Comparison of ENCODE assay signal across 10 cellular contexts in genomic region chrX:65644621-65645287, GRCh38. TPM values are rescaled to one million over a fixed set of nuclear protein-coding genes. Genes with fewer than 3 reads are reported as not detected.
DNase-seq lines count a peak whose midpoint lies in the region; ATAC-seq and TF ChIP-seq lines count a peak whose summit lies in the region.
"Had no signal": no experiment of that assay in that cellular context is flagged by ENCODE, and none has a peak within 500 bp of the region (broad histone marks: within the 10 kb centered on the region; RNA-seq: fewer than 3 reads in every experiment).

No MANE protein-coding gene starts in this region.

- H3K36me3 Mint-ChIP-seq in activated T-cell treated with anti-CD3 and anti-CD28 coated beads, Interleukin-2, amount 50 U/mL, for 24 hours (ENCODE audit: low read depth): no peaks in the 10 kb centered on the region
- no peaks in the 10 kb centered on the region for H3K36me3 Mint-ChIP-seq in stimulated activated naive CD8-positive, alpha-beta T cell treated with anti-CD3 and anti-CD28 coated beads, Interleukin-15, Interleukin-2, amounts not matched to agents 100 ng/mL and 50 ng/mL, for 24 hours (ENCODE audit: low read depth)
- H3K36me3 Mint-ChIP-seq in type B pancreatic cell: no peaks in the 10 kb centered on the region

- no peak for DNase-seq in activated T-cell treated with anti-CD3 and anti-CD28 coated beads, Interleukin-2, amount 50 U/mL, for 24 hours
- DNase-seq in activated T-cell treated with anti-CD3 and anti-CD28 coated beads, Interleukin-2, amount 50 U/mL, for 1 hour: no peak
- peak in 45 of 58 donors; percentile 0 to 72 (median 12) for DNase-seq in anterior cingulate cortex (lab: John Stamatoyannopoulos, UW)
- DNase-seq in iPS-NIHi11 (ENCODE audit: low spot score): peak; percentile 36
- DNase-seq in type B pancreatic cell (ENCODE audit: extremely low spot score, unreplicated experiment): no peak
- DNase-seq: DND-41 had no signal

- no peaks in the 10 kb centered on the region for H3K9me3 Mint-ChIP-seq in activated T-cell treated with anti-CD3 and anti-CD28 coated beads, Interleukin-2, amount 50 U/mL, for 24 hours
- no peaks in the 10 kb centered on the region for H3K9me3 Mint-ChIP-seq in stimulated activated naive CD8-positive, alpha-beta T cell treated with anti-CD3 and anti-CD28 coated beads, Interleukin-15, Interleukin-2, amounts not matched to agents 100 ng/mL and 50 ng/mL, for 24 hours
- H3K9me3 Mint-ChIP-seq in type B pancreatic cell: no peaks in the 10 kb centered on the region
- H3K9me3 Mint-ChIP-seq: neural crest cell had no signal

- peak overlapping the region; percentile 16 for H3K27ac Mint-ChIP-seq in activated T-cell treated with anti-CD3 and anti-CD28 coated beads, Interleukin-2, amount 50 U/mL, for 24 hours
- peak overlapping the region; percentile 49 for H3K27ac Mint-ChIP-seq in stimulated activated naive CD8-positive, alpha-beta T cell treated with anti-CD3 and anti-CD28 coated beads, Interleukin-15, Interleukin-2, amounts not matched to agents 100 ng/mL and 50 ng/mL, for 24 hours
- no peak overlapping the region for H3K27ac Mint-ChIP-seq in type B pancreatic cell

- ATAC-seq in GM18868 (IDR thresholded peaks at IDR 0.05; ENCODE audit: unreplicated experiment) (no peak), GM18517 (IDR thresholded peaks at IDR 0.05; ENCODE audit: unreplicated experiment) (no peak)

- H3K27me3 Mint-ChIP-seq in activated T-cell treated with anti-CD3 and anti-CD28 coated beads, Interleukin-2, amount 50 U/mL, for 24 hours: no peaks in the 10 kb centered on the region
- no peaks in the 10 kb centered on the region for H3K27me3 Mint-ChIP-seq in stimulated activated naive CD8-positive, alpha-beta T cell treated with anti-CD3 and anti-CD28 coated beads, Interleukin-15, Interleukin-2, amounts not matched to agents 100 ng/mL and 50 ng/mL, for 24 hours
- no peaks in the 10 kb centered on the region for H3K27me3 Mint-ChIP-seq in type B pancreatic cell

- TF ChIP-seq CTCF in type B pancreatic cell (conservative IDR thresholded peaks at IDR 0.05): no peak

- H3K4me3 Mint-ChIP-seq in activated T-cell treated with anti-CD3 and anti-CD28 coated beads, Interleukin-2, amount 50 U/mL, for 24 hours: no peak overlapping the region
- H3K4me3 Mint-ChIP-seq in stimulated activated naive CD8-positive, alpha-beta T cell treated with anti-CD3 and anti-CD28 coated beads, Interleukin-15, Interleukin-2, amounts not matched to agents 100 ng/mL and 50 ng/mL, for 24 hours: no peak overlapping the region
- no peak overlapping the region for H3K4me3 Mint-ChIP-seq in type B pancreatic cell
- H3K4me3 Mint-ChIP-seq: neural crest cell had no signal

- H3K4me1 Mint-ChIP-seq in activated T-cell treated with anti-CD3 and anti-CD28 coated beads, Interleukin-2, amount 50 U/mL, for 24 hours (ENCODE audit: low read depth): peaks cover 28% of the 10 kb centered on the region
- peaks cover 31% of the 10 kb centered on the region for H3K4me1 Mint-ChIP-seq in stimulated activated naive CD8-positive, alpha-beta T cell treated with anti-CD3 and anti-CD28 coated beads, Interleukin-15, Interleukin-2, amounts not matched to agents 100 ng/mL and 50 ng/mL, for 24 hours (ENCODE audit: low read depth)
- no peaks in the 10 kb centered on the region for H3K4me1 Mint-ChIP-seq in type B pancreatic cell (ENCODE audit: unreplicated experiment)

RNA-seq across cellular contexts. Expression of gene MSN, which starts 22.7 kb away (rescaled TPM):
- total RNA-seq in type B pancreatic cell (ENCODE audit: low replicate concordance): 16.7 and 80.7 TPM in 2 replicates

Comparison
In these comparisons a context has a peak if more than half of its experiments do, and no peak if none do; other contexts are left out.
1. DNase-seq: peak in anterior cingulate cortex (45 of 58) and iPS-NIHi11 (single experiment); none in activated T-cell treated with anti-CD3 and anti-CD28 coated beads, Interleukin-2, amount 50 U/mL, for 24 hours (single experiment), activated T-cell treated with anti-CD3 and anti-CD28 coated beads, Interleukin-2, amount 50 U/mL, for 1 hour (single experiment) and type B pancreatic cell (single experiment).